In genomic region chr10:50216894-50217293, GRCh38 we compare ENCODE assay signal across 11 cellular contexts. TPM values are rescaled to one million over a fixed set of nuclear protein-coding genes. Genes with fewer than 3 reads are reported as not detected.
DNase-seq lines count a peak whose midpoint lies in the region.
"Had no signal": no experiment of that assay in that cellular context is flagged by ENCODE, and none has a peak within 500 bp of the region (broad histone marks: within the 10 kb centered on the region; RNA-seq: fewer than 3 reads in every experiment).

No MANE protein-coding gene starts in this region.

- no peaks in the 10 kb centered on the region for H3K9me3 ChIP-seq in MG63
- no peaks in the 10 kb centered on the region for H3K9me3 ChIP-seq in SJCRH30 (replicated peaks)
- H3K9me3 ChIP-seq: adrenal gland had no signal

- DNase-seq in CD1c-positive myeloid dendritic cell (ENCODE audit: extremely low spot score): peak; percentile 24
- DNase-seq in MG63: peak; percentile 25
- peak; percentile 23 to 53 for DNase-seq in SJCRH30
- DNase-seq in iPS DF 4.7 (ENCODE audit: extremely low read depth, low spot score): peak; percentile 22
- no peak for DNase-seq in activated CD8-positive, alpha-beta memory T cell treated with anti-CD3 and anti-CD28 coated beads for 24 hours
- DNase-seq in D341Med (ENCODE audit: low spot score): no peak
- no peak for DNase-seq in activated CD8-positive, alpha-beta memory T cell treated with anti-CD3 and anti-CD28 coated beads, Interleukin-2, amount 50 U/mL, for 4 hours
- DNase-seq in DMS114 treated with DMSO at 0.1 percent for 48 hours (lab: John Stamatoyannopoulos, UW; ENCODE audit: unreplicated experiment): no peak
- DNase-seq: activated CD4-positive, alpha-beta T cell treated with anti-CD3 and anti-CD28 coated beads for 36 hours; adrenal gland; NCI-H748 treated with DMSO at 0.1 percent for 48 hours had no signal

- H3K27me3 ChIP-seq in MG63 (no peaks in the 10 kb centered on the region), SJCRH30 (no peaks in the 10 kb centered on the region)
- H3K27me3 ChIP-seq: adrenal gland had no signal

- no peak overlapping the region for H3K27ac ChIP-seq in SJCRH30
- H3K27ac ChIP-seq: adrenal gland had no signal

- H3K36me3 ChIP-seq in MG63 (no peaks in the 10 kb centered on the region), SJCRH30 (no peaks in the 10 kb centered on the region)
- H3K36me3 ChIP-seq: adrenal gland had no signal

- no peaks in the 10 kb centered on the region for H3K4me1 ChIP-seq in SJCRH30
- H3K4me1 ChIP-seq: adrenal gland had no signal

- H3K4me3 ChIP-seq in MG63 (no peak overlapping the region), SJCRH30 (no peak overlapping the region)
- H3K4me3 ChIP-seq: adrenal gland had no signal

RNA-seq across cellular contexts. Expression of gene ASAH2, which starts 34.4 kb away (rescaled TPM):
- 0.22 and 0.76 TPM in 2 replicates for total RNA-seq in MG63 (2014; rRNA removed; shearing (Covaris generic); ENCODE audit: low replicate concordance)
- total RNA-seq in SJCRH30 (2014; rRNA removed; shearing (Covaris generic)): 1.2 and 1.7 TPM in 2 replicates

Comparison
In these comparisons a context has a peak if more than half of its experiments do, and no peak if none do; other contexts are left out.
1. DNase-seq: peak in CD1c-positive myeloid dendritic cell (single experiment), MG63 (single experiment), SJCRH30 (2 of 2) and iPS DF 4.7 (single experiment); none in activated CD8-positive, alpha-beta memory T cell treated with anti-CD3 and anti-CD28 coated beads for 24 hours (single experiment), D341Med (single experiment), activated CD8-positive, alpha-beta memory T cell treated with anti-CD3 and anti-CD28 coated beads, Interleukin-2, amount 50 U/mL, for 4 hours (single experiment) and DMS114 treated with DMSO at 0.1 percent for 48 hours (single experiment).